1 cellular context compared by ENCODE assay signal in the genomic region with DNA sequence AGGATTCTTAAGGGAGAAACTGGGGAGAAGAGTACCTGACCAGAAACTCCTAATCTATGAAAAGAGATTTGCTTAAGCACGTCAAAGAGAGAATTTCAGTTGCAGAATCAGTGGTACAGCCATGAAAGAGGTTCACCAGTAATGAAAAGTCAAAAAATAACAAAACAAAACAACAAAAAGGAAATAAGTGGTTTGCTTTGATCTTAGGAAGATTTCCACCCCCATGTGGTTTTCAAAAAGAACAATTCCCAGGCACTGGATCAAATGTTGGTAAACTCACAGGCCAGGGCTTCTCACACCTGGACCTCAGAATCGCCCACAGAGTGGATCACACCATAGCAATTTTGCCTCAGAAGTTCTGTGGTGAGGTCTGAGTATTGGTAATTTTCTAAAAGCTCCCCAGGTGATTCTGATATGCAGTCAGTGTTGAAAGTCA.
TF ChIP-seq lines count a peak whose summit lies in the region.

No MANE protein-coding gene starts in this region.

TF ChIP-seq in GM12878, 131 proteins besides CTCF, POLR2A, EP300 and RAD21 (continued from another document):
- TF ChIP-seq ATF2 (IDR thresholded peaks at IDR 0.05; ENCODE audit: low read length) (peak; percentile 98), RUNX3 (IDR thresholded peaks at IDR 0.05; ENCODE audit: low read length) (peak; percentile 97), IKZF2 (IDR thresholded peaks at IDR 0.05) (peak; percentile 92)
